Comparison of ENCODE assay signal across 1 cellular context in the genomic region with DNA sequence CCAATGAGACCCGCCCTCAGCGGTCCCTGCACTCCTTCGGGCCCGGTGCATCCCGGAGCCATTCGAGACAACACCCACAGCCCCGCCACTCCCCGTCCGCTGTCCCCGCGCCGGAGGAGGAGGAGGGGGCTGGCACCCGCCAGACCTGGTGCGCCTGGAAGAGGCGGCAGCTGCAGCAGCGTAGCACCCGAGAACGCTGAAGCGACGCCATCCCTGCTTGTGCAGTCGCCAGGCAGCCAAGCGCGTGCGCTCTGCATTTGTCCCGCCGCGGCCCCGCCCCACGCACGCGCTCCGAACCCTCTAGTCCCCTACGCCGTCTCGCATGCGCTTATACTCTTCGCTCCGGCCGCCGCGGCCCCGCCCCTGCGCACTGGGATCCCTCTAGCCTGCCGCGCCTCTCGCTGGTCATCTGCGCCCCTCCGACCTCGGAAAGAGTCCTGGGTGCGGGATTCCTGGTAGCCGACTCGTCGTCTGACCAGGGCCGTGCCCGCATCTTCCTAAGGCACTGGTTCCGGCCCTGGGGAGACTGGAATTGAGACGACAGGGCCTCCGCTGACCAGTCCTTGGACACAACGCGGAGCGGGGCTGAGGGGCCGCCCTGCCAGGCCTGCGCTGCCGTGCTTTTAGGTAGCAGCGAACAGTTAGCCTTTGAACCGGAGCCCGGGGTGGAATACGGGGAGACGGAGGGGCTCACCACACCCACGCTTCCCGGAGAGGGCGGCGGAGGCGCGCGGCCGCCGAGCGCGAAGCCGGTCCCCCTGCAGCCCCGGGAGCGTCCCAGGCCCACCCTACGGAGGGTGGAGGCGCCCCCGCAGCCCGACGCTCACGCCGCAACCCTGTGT.
A peak's percentile ranks its signal among the peaks of the same experiment; 100 is the strongest.
TF ChIP-seq lines count a peak whose summit lies in the region.

A gene with protein sequence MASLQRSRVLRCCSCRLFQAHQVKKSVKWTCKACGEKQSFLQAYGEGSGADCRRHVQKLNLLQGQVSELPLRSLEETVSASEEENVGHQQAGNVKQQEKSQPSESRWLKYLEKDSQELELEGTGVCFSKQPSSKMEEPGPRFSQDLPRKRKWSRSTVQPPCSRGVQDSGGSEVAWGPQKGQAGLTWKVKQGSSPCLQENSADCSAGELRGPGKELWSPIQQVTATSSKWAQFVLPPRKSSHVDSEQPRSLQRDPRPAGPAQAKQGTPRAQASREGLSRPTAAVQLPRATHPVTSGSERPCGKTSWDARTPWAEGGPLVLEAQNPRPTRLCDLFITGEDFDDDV (minus strand): TSS at position 232 of the 842 bp plus-strand sequence. CDS start 21 bp downstream, at position 211.

TF ChIP-seq in HepG2, 621 proteins besides CTCF, POLR2A, EP300 and RAD21 (continued from another document and continues in another):
- TF ChIP-seq, protein P1, sequence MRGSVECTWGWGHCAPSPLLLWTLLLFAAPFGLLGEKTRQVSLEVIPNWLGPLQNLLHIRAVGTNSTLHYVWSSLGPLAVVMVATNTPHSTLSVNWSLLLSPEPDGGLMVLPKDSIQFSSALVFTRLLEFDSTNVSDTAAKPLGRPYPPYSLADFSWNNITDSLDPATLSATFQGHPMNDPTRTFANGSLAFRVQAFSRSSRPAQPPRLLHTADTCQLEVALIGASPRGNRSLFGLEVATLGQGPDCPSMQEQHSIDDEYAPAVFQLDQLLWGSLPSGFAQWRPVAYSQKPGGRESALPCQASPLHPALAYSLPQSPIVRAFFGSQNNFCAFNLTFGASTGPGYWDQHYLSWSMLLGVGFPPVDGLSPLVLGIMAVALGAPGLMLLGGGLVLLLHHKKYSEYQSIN (CRISPR knock-in tag; IDR thresholded peaks at IDR 0.05; ENCODE audit: borderline replicate concordance) = no peak
- TF ChIP-seq ELF3 (CRISPR knock-in tag; IDR thresholded peaks at IDR 0.05) = 0 out of 2 replicates have a peak, but pooled peaks have one; percentile 30
- peak; percentile 69 for TF ChIP-seq ZNF329 (CRISPR knock-in tag; IDR thresholded peaks at IDR 0.05; ENCODE audit: low read depth)
- no peak for TF ChIP-seq ZNF644 (CRISPR knock-in tag; IDR thresholded peaks at IDR 0.05; ENCODE audit: low read depth)
- peak; percentile 83 for TF ChIP-seq ZNF883 (CRISPR knock-in tag; IDR thresholded peaks at IDR 0.05; ENCODE audit: not compliant biosample characterization)
- peak; percentile 83 for TF ChIP-seq HDAC1 (CRISPR knock-in tag; IDR thresholded peaks at IDR 0.05)
- TF ChIP-seq, protein P2, sequence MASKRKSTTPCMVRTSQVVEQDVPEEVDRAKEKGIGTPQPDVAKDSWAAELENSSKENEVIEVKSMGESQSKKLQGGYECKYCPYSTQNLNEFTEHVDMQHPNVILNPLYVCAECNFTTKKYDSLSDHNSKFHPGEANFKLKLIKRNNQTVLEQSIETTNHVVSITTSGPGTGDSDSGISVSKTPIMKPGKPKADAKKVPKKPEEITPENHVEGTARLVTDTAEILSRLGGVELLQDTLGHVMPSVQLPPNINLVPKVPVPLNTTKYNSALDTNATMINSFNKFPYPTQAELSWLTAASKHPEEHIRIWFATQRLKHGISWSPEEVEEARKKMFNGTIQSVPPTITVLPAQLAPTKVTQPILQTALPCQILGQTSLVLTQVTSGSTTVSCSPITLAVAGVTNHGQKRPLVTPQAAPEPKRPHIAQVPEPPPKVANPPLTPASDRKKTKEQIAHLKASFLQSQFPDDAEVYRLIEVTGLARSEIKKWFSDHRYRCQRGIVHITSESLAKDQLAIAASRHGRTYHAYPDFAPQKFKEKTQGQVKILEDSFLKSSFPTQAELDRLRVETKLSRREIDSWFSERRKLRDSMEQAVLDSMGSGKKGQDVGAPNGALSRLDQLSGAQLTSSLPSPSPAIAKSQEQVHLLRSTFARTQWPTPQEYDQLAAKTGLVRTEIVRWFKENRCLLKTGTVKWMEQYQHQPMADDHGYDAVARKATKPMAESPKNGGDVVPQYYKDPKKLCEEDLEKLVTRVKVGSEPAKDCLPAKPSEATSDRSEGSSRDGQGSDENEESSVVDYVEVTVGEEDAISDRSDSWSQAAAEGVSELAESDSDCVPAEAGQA (IDR thresholded peaks at IDR 0.05; ENCODE audit: low read depth) = peak; percentile 48; the same call in 1 of the 2 replicates
- TF ChIP-seq, protein P2 (CRISPR knock-in tag; IDR thresholded peaks at IDR 0.05; ENCODE audit: borderline replicate concordance) = no peak; the same call in 1 of the 2 replicates
- 0 out of 2 replicates have a peak, but pooled peaks have one; percentile 75 for TF ChIP-seq ZFP41 (CRISPR knock-in tag; IDR thresholded peaks at IDR 0.05; ENCODE audit: borderline replicate concordance)
- TF ChIP-seq, protein P3, sequence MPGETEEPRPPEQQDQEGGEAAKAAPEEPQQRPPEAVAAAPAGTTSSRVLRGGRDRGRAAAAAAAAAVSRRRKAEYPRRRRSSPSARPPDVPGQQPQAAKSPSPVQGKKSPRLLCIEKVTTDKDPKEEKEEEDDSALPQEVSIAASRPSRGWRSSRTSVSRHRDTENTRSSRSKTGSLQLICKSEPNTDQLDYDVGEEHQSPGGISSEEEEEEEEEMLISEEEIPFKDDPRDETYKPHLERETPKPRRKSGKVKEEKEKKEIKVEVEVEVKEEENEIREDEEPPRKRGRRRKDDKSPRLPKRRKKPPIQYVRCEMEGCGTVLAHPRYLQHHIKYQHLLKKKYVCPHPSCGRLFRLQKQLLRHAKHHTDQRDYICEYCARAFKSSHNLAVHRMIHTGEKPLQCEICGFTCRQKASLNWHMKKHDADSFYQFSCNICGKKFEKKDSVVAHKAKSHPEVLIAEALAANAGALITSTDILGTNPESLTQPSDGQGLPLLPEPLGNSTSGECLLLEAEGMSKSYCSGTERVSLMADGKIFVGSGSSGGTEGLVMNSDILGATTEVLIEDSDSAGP (CRISPR knock-in tag; IDR thresholded peaks at IDR 0.05; ENCODE audit: borderline replicate concordance) = peak; percentile 94
- TF ChIP-seq SETDB1 (CRISPR knock-in tag; IDR thresholded peaks at IDR 0.05; ENCODE audit: borderline replicate concordance) = no peak
- peak; percentile 96 for TF ChIP-seq AGO2 (optimal IDR thresholded peaks at IDR 0.05; ENCODE audit: low read depth, low read length)
- peak; percentile 63 for TF ChIP-seq ETV5 (CRISPR knock-in tag; IDR thresholded peaks at IDR 0.05; ENCODE audit: borderline replicate concordance)
- no peak for TF ChIP-seq ZNF720 (CRISPR knock-in tag; IDR thresholded peaks at IDR 0.05)
- peak; percentile 66 for TF ChIP-seq ZNF879 (CRISPR knock-in tag; IDR thresholded peaks at IDR 0.05)
- peak; percentile 96 for TF ChIP-seq ZFY (CRISPR knock-in tag; IDR thresholded peaks at IDR 0.05)
- 0 out of 2 replicates have a peak, but pooled peaks have one; percentile 17 for TF ChIP-seq ZNF891 (CRISPR knock-in tag; IDR thresholded peaks at IDR 0.05)
- TF ChIP-seq KLF12 (CRISPR knock-in tag; IDR thresholded peaks at IDR 0.05; ENCODE audit: borderline replicate concordance) = peak; percentile 87; the same call in 1 of the 2 replicates
- TF ChIP-seq, protein P4, sequence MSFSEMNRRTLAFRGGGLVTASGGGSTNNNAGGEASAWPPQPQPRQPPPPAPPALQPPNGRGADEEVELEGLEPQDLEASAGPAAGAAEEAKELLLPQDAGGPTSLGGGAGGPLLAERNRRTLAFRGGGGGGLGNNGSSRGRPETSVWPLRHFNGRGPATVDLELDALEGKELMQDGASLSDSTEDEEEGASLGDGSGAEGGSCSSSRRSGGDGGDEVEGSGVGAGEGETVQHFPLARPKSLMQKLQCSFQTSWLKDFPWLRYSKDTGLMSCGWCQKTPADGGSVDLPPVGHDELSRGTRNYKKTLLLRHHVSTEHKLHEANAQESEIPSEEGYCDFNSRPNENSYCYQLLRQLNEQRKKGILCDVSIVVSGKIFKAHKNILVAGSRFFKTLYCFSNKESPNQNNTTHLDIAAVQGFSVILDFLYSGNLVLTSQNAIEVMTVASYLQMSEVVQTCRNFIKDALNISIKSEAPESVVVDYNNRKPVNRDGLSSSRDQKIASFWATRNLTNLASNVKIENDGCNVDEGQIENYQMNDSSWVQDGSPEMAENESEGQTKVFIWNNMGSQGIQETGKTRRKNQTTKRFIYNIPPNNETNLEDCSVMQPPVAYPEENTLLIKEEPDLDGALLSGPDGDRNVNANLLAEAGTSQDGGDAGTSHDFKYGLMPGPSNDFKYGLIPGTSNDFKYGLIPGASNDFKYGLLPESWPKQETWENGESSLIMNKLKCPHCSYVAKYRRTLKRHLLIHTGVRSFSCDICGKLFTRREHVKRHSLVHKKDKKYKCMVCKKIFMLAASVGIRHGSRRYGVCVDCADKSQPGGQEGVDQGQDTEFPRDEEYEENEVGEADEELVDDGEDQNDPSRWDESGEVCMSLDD (CRISPR knock-in tag; IDR thresholded peaks at IDR 0.05; ENCODE audit: borderline replicate concordance) = 0 out of 2 replicates have a peak, but pooled peaks have one; percentile 83
- TF ChIP-seq AGO1 (IDR thresholded peaks at IDR 0.05; ENCODE audit: low read depth, low read length, poor library complexity, severe bottlenecking) = peak; percentile 28
- peak; percentile 93; the same call in 1 of the 2 replicates for TF ChIP-seq ZNF264 (CRISPR knock-in tag; IDR thresholded peaks at IDR 0.05)
- TF ChIP-seq, protein P5, sequence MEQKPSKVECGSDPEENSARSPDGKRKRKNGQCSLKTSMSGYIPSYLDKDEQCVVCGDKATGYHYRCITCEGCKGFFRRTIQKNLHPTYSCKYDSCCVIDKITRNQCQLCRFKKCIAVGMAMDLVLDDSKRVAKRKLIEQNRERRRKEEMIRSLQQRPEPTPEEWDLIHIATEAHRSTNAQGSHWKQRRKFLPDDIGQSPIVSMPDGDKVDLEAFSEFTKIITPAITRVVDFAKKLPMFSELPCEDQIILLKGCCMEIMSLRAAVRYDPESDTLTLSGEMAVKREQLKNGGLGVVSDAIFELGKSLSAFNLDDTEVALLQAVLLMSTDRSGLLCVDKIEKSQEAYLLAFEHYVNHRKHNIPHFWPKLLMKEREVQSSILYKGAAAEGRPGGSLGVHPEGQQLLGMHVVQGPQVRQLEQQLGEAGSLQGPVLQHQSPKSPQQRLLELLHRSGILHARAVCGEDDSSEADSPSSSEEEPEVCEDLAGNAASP (CRISPR knock-in tag; IDR thresholded peaks at IDR 0.05; ENCODE audit: borderline replicate concordance) = no peak
- peak; percentile 69; the same call in 1 of the 2 replicates for TF ChIP-seq SMAD3 (CRISPR knock-in tag; IDR thresholded peaks at IDR 0.05)
- 0 out of 2 replicates have a peak, but pooled peaks have one; percentile 26 for TF ChIP-seq NFYB (CRISPR knock-in tag; IDR thresholded peaks at IDR 0.05)
- no peak for TF ChIP-seq NR2F1 (CRISPR knock-in tag; IDR thresholded peaks at IDR 0.05)
- peak; percentile 40 for TF ChIP-seq ZNF124 (CRISPR knock-in tag; IDR thresholded peaks at IDR 0.05)
- TF ChIP-seq, protein P6, sequence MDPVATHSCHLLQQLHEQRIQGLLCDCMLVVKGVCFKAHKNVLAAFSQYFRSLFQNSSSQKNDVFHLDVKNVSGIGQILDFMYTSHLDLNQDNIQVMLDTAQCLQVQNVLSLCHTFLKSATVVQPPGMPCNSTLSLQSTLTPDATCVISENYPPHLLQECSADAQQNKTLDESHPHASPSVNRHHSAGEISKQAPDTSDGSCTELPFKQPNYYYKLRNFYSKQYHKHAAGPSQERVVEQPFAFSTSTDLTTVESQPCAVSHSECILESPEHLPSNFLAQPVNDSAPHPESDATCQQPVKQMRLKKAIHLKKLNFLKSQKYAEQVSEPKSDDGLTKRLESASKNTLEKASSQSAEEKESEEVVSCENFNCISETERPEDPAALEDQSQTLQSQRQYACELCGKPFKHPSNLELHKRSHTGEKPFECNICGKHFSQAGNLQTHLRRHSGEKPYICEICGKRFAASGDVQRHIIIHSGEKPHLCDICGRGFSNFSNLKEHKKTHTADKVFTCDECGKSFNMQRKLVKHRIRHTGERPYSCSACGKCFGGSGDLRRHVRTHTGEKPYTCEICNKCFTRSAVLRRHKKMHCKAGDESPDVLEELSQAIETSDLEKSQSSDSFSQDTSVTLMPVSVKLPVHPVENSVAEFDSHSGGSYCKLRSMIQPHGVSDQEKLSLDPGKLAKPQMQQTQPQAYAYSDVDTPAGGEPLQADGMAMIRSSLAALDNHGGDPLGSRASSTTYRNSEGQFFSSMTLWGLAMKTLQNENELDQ (CRISPR knock-in tag; IDR thresholded peaks at IDR 0.05; ENCODE audit: borderline replicate concordance) = no peak
- TF ChIP-seq TCF7L2 (IDR thresholded peaks at IDR 0.05; ENCODE audit: low read depth, low read length) = no peak
- no peak for TF ChIP-seq NFE2L1 (CRISPR knock-in tag; IDR thresholded peaks at IDR 0.05; ENCODE audit: borderline replicate concordance)
- TF ChIP-seq ZNF598 (CRISPR knock-in tag; IDR thresholded peaks at IDR 0.05; ENCODE audit: borderline replicate concordance) = peak; percentile 77; the same call in 1 of the 2 replicates
- TF ChIP-seq KMT2A (CRISPR knock-in tag; IDR thresholded peaks at IDR 0.05) = peak; percentile 95; the same call in 1 of the 2 replicates
- TF ChIP-seq GATAD2A (CRISPR knock-in tag; IDR thresholded peaks at IDR 0.05) = 0 out of 2 replicates have a peak, but pooled peaks have one; percentile 51
- TF ChIP-seq FOXP1 (IDR thresholded peaks at IDR 0.05) = no peak
- 0 out of 2 replicates have a peak, but pooled peaks have one; percentile 30 for TF ChIP-seq FOXP1 (CRISPR knock-in tag; IDR thresholded peaks at IDR 0.05)
- no peak for TF ChIP-seq MZF1 (CRISPR knock-in tag; IDR thresholded peaks at IDR 0.05; ENCODE audit: borderline replicate concordance)
- TF ChIP-seq ZBTB21 (CRISPR knock-in tag; IDR thresholded peaks at IDR 0.05) = no peak; the same call in 1 of the 2 replicates
- no peak for TF ChIP-seq ARNT (IDR thresholded peaks at IDR 0.05)
- no peak for TF ChIP-seq MLLT10 (CRISPR knock-in tag; IDR thresholded peaks at IDR 0.05)
